21 cellular contexts compared by ENCODE assay signal in the genomic region with DNA sequence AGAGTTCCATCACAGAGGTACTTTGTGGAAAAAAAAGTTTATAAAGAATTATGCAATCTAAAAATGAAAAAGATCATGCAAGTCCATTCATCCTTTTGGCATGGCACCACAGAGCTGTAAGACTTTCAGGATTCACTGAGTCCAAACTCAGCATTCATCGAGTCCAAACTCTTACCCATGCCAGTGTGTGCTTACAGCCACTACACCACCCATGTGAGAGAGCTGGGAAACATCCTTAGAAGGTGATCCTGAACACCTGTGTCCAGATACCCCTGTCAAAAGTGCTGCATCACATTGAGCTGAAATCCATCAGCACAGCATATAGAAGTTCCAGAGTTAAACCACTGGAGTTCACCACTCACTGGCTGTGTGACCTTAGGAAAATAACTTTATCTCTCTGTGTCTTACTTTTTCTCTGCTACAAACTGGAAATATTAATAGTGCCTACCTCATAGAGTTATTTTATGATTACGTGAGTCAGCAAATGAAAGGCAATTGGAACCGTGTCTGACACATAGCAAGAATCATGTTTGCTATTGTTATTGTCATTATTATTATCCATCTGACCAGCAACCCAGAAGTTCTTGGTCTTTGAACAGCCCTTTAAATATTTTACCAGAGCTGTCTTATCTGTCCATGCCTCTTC.
"Had no signal": no experiment of that assay in that cellular context is flagged by ENCODE, and none has a peak within 500 bp of the region (broad histone marks: within the 10 kb centered on the region; RNA-seq: fewer than 3 reads in every experiment).

No MANE protein-coding gene starts in this region.

- H3K4me1 ChIP-seq: SJCRH30 had no signal

- H3K9me3 ChIP-seq: SJCRH30 had no signal

- H3K27me3 ChIP-seq: SJCRH30 had no signal

- H3K4me3 ChIP-seq: SJCRH30 had no signal

- H3K27ac ChIP-seq: SJCRH30 had no signal

- ATAC-seq: HepG2, SK-N-SH treated with all-trans-retinoic acid at 6 μM for 48 hours had no signal

- DNase-seq: IMR-90, Karpas-422, KG1, MM.1S, NCI-H1092 treated with DMSO at 0.1 percent for 48 hours, NCI-H1436, NCI-H187, NCI-H2029, NCI-H2081 treated with DMSO at 0.1 percent for 48 hours, NCI-H2171, NCI-H226, NCI-H446, NCI-H510A, NCI-H524 treated with DMSO at 0.1 percent for 48 hours, NCI-H69, NCI-H774, RPMI8226, SHP77 treated with DMSO at 0.1 percent for 48 hours, SJCRH30 had no signal
